ENCODE assay signal across 19 cellular contexts in genomic region chr13:51980918-51981317, GRCh38.
"Had no signal": no experiment of that assay in that cellular context is flagged by ENCODE, and none has a peak within 500 bp of the region (broad histone marks: within the 10 kb centered on the region; RNA-seq: fewer than 3 reads in every experiment).

No MANE protein-coding gene starts in this region.

- H3K9me3 Mint-ChIP-seq: activated T-helper 1 cell treated with anti-CD3 and anti-CD28 coated beads, Interleukin-12 subunit alpha, Interleukin-12 subunit beta, Interleukin-2, Interleukin-4 antibody, amounts not matched to agents 30 ng/mL and 10 ng/mL and 1 ng/mL, durations not matched to agents 14 hours and 24 hours and 36 hours had no signal

- H3K4me1 ChIP-seq: foreskin keratinocyte, vagina had no signal

- H3K36me3 ChIP-seq: left ventricle myocardium inferior, transverse colon, vagina had no signal

- FAIRE-seq: colon had no signal

- H3K27me3 ChIP-seq: foreskin keratinocyte, transverse colon, vagina had no signal

- H3K27ac ChIP-seq: epithelial cell of prostate, foreskin keratinocyte, left ventricle myocardium inferior, transverse colon, vagina had no signal

- ATAC-seq: activated naive CD4-positive, alpha-beta T cell treated with anti-CD3 and anti-CD28 coated beads, Interleukin-2, amount 50 U/mL, for 72 hours; foreskin keratinocyte; naive thymus-derived CD8-positive, alpha-beta T cell; stimulated activated naive CD8-positive, alpha-beta T cell treated with anti-CD3 and anti-CD28 coated beads, Interleukin-15, Interleukin-2, amounts not matched to agents 100 U/mL and 50 U/mL, for 24 hours had no signal

- H3K36me3 Mint-ChIP-seq: activated CD4-positive, alpha-beta memory T cell treated with anti-CD3 and anti-CD28 coated beads for 36 hours had no signal

- H3K27ac Mint-ChIP-seq: activated B cell treated with CpG ODN at 0.5 μM for 24 hours; activated CD4-positive, alpha-beta memory T cell treated with anti-CD3 and anti-CD28 coated beads for 36 hours; activated naive CD4-positive, alpha-beta T cell treated with anti-CD3 and anti-CD28 coated beads, Interleukin-2, amount 50 U/mL, for 72 hours; activated T-helper 1 cell treated with anti-CD3 and anti-CD28 coated beads, Interleukin-12 subunit alpha, Interleukin-12 subunit beta, Interleukin-2, Interleukin-4 antibody, amounts not matched to agents 30 ng/mL and 10 ng/mL and 1 ng/mL, durations not matched to agents 14 hours and 24 hours and 36 hours; endodermal cell; naive thymus-derived CD8-positive, alpha-beta T cell had no signal

- H3K4me1 Mint-ChIP-seq: activated B cell treated with CpG ODN at 0.5 μM for 24 hours; naive thymus-derived CD8-positive, alpha-beta T cell had no signal

- H3K4me3 Mint-ChIP-seq: activated B cell treated with CpG ODN at 0.5 μM for 24 hours; activated CD4-positive, alpha-beta memory T cell treated with anti-CD3 and anti-CD28 coated beads for 36 hours; activated T-helper 1 cell treated with anti-CD3 and anti-CD28 coated beads, Interleukin-12 subunit alpha, Interleukin-12 subunit beta, Interleukin-2, Interleukin-4 antibody, amounts not matched to agents 30 ng/mL and 10 ng/mL and 1 ng/mL, durations not matched to agents 14 hours and 24 hours and 36 hours; endodermal cell; naive thymus-derived CD8-positive, alpha-beta T cell had no signal

- H3K4me3 ChIP-seq: left ventricle myocardium inferior, transverse colon, vagina had no signal

- DNase-seq: activated B cell treated with CpG ODN at 0.5 μM for 24 hours; activated CD4-positive, alpha-beta memory T cell treated with anti-CD3 and anti-CD28 coated beads for 36 hours; activated CD4-positive, alpha-beta T cell treated with anti-CD3 and anti-CD28 coated beads for 4 hours; activated gamma-delta T cell treated with Interleukin-2 at 50 U/mL for 16 hours; activated T-cell treated with anti-CD3 and anti-CD28 coated beads for 4 hours; amniotic stem cell; caudate nucleus; endodermal cell; foreskin keratinocyte; left ventricle myocardium inferior; mammary epithelial cell; naive thymus-derived CD8-positive, alpha-beta T cell; stimulated activated naive CD8-positive, alpha-beta T cell treated with anti-CD3 and anti-CD28 coated beads, Interleukin-15, Interleukin-2, amounts not matched to agents 100 U/mL and 50 U/mL, for 24 hours; transverse colon had no signal

- H3K9me3 ChIP-seq: transverse colon, vagina had no signal
